ENCODE assay signal across 14 cellular contexts in the genomic region with DNA sequence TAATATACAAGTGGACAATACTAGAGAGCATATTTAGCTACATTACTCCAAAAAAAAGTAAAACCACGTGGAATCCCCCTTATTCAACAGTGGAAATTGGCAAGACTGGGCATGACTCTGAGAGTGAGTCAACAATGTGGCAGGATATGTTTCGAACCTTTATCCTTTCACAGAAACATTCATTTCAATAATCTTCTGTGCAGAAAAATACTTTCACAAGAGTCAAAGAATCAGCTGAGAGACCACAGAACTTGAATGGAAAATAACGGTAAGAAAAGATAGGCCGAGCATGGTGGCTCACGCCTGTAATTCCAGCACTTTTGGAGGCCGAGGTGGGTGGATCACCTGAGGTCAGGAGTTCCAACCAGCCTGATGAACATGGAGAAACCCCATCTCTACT. TPM values are rescaled to one million over a fixed set of nuclear protein-coding genes. Genes with fewer than 3 reads are reported as not detected.
DNase-seq lines count a peak whose midpoint lies in the region; ATAC-seq and TF ChIP-seq lines count a peak whose summit lies in the region.
"Had no signal": no experiment of that assay in that cellular context is flagged by ENCODE, and none has a peak within 500 bp of the region (broad histone marks: within the 10 kb centered on the region; RNA-seq: fewer than 3 reads in every experiment).

No MANE protein-coding gene starts in this region.

- no peak for TF ChIP-seq POLR2A in uterus (IDR thresholded peaks at IDR 0.05)

- H3K4me1 ChIP-seq in uterus = no peaks in the 10 kb centered on the region
- H3K4me1 ChIP-seq in CD8-positive, alpha-beta T cell (ENCODE audit: insufficient read depth, low read length) = no peaks in the 10 kb centered on the region
- H3K4me1 ChIP-seq: prostate gland, testis had no signal

- H3K36me3 Mint-ChIP-seq in T-helper 2 cell treated with Interferon-gamma antibody and Interleukin-4, amounts not matched to agents 5 μg/mL and 100 μg/mL, for 36 hours (ENCODE audit: low read depth) = peaks cover 10% of the 10 kb centered on the region
- H3K36me3 Mint-ChIP-seq in CD8-positive, alpha-beta T cell = no peaks in the 10 kb centered on the region
- H3K36me3 Mint-ChIP-seq in effector memory CD8-positive, alpha-beta T cell (ENCODE audit: insufficient read depth) = peaks cover 2% of the 10 kb centered on the region

- CTCF ChIA-PET in GM10248 (lab: Yijun Ruan, JAX) = interaction anchor here (0.7 to 3.4 kb wide), 4 partner anchors 15 to 100 kb away, joined by 3 to 7 read pairs (median 3); no protein-coding TSS in a partner anchor
- CTCF ChIA-PET in CD8-positive, alpha-beta T cell (lab: Charles Lee) = no interaction called here

- TF ChIP-seq CTCF in AG10803 (conservative IDR thresholded peaks at IDR 0.05; ENCODE audit: low read length) = no peak
- TF ChIP-seq CTCF in GM10248 (IDR thresholded peaks at IDR 0.05; ENCODE audit: control extremely low read depth, extremely low read depth, low read depth, missing control alignments) = no peak
- no peak for TF ChIP-seq CTCF in fibroblast of mammary gland (conservative IDR thresholded peaks at IDR 0.05; ENCODE audit: control insufficient read depth, insufficient read depth, low read depth, low read length)
- TF ChIP-seq CTCF in uterus (IDR thresholded peaks at IDR 0.05) = no peak
- no peak for TF ChIP-seq CTCF in CD8-positive, alpha-beta T cell (IDR thresholded peaks at IDR 0.05)

- DNase-seq in AG10803 (ENCODE audit: low read depth) (peak; percentile 25), GM10248 (ENCODE audit: extremely low spot score) (peak; percentile 44), fibroblast of mammary gland (ENCODE audit: low read depth) (peak; percentile 49), activated gamma-delta T cell (lab: John Stamatoyannopoulos, UW) (no peak), uterus (no peak)
- peak; percentile 64 for DNase-seq in T-helper 2 cell treated with Interferon-gamma antibody and Interleukin-4, amounts not matched to agents 5 μg/mL and 100 μg/mL, for 36 hours (ENCODE audit: low spot score)
- no peak for DNase-seq in CD8-positive, alpha-beta T cell
- DNase-seq in effector memory CD8-positive, alpha-beta T cell = no peak
- DNase-seq: CD4-positive, alpha-beta T cell; mucosa of descending colon; NCI-H345; testis had no signal

- H3K4me3 ChIP-seq in AG10803 (ENCODE audit: low read length) (no peak overlapping the region), fibroblast of mammary gland (ENCODE audit: control insufficient read depth, low read depth, low read length) (no peak overlapping the region), uterus (no peak overlapping the region)
- H3K4me3 ChIP-seq in CD8-positive, alpha-beta T cell (ENCODE audit: low read depth, low read length) = no peak overlapping the region
- H3K4me3 ChIP-seq: mucosa of descending colon, prostate gland, testis had no signal

- H3K27ac Mint-ChIP-seq in T-helper 2 cell treated with Interferon-gamma antibody and Interleukin-4, amounts not matched to agents 5 μg/mL and 100 μg/mL, for 36 hours = peak overlapping the region; percentile 66
- no peak overlapping the region for H3K27ac Mint-ChIP-seq in CD8-positive, alpha-beta T cell
- no peak overlapping the region for H3K27ac Mint-ChIP-seq in effector memory CD8-positive, alpha-beta T cell
- H3K27ac Mint-ChIP-seq: CD4-positive, alpha-beta T cell had no signal

- POLR2A ChIA-PET in GM10248 (lab: Yijun Ruan, JAX) = no interaction called here
- POLR2A ChIA-PET in CD8-positive, alpha-beta T cell (lab: Charles Lee) = interaction anchor here (0.6 kb wide), 2 partner anchors 14 to 601 kb away, joined by 3 read pairs; no protein-coding TSS in a partner anchor

- peaks cover 10% of the 10 kb centered on the region for H3K27me3 Mint-ChIP-seq in T-helper 2 cell treated with Interferon-gamma antibody and Interleukin-4, amounts not matched to agents 5 μg/mL and 100 μg/mL, for 36 hours (ENCODE audit: low read depth)
- H3K27me3 Mint-ChIP-seq in CD8-positive, alpha-beta T cell (ENCODE audit: low read depth) = peaks cover 20% of the 10 kb centered on the region
- H3K27me3 Mint-ChIP-seq in effector memory CD8-positive, alpha-beta T cell = peaks cover 14 to 20% of the 10 kb centered on the region in 2 donors

- no peak overlapping the region for H3K4me3 Mint-ChIP-seq in T-helper 2 cell treated with Interferon-gamma antibody and Interleukin-4, amounts not matched to agents 5 μg/mL and 100 μg/mL, for 36 hours
- H3K4me3 Mint-ChIP-seq in CD8-positive, alpha-beta T cell = no peak overlapping the region
- no peak overlapping the region for H3K4me3 Mint-ChIP-seq in effector memory CD8-positive, alpha-beta T cell
- H3K4me3 Mint-ChIP-seq: CD4-positive, alpha-beta T cell had no signal

- peaks cover 29% of the 10 kb centered on the region for H3K9me3 Mint-ChIP-seq in T-helper 2 cell treated with Interferon-gamma antibody and Interleukin-4, amounts not matched to agents 5 μg/mL and 100 μg/mL, for 36 hours
- H3K9me3 Mint-ChIP-seq in CD8-positive, alpha-beta T cell = peaks cover 13% of the 10 kb centered on the region
- H3K9me3 Mint-ChIP-seq in effector memory CD8-positive, alpha-beta T cell = no peaks in the 10 kb centered on the region

- intact Hi-C loops in uterus (cut with DNase I; ENCODE audit: low total_unique reads) = no loop called here
- intact Hi-C loops in CD8-positive, alpha-beta T cell (cut with DNase I, micrococcal nuclease) = no loop called here

- H3K9me3 ChIP-seq in uterus = no peaks in the 10 kb centered on the region
- H3K9me3 ChIP-seq in CD8-positive, alpha-beta T cell (ENCODE audit: low read length) = no peaks in the 10 kb centered on the region
- H3K9me3 ChIP-seq: mucosa of descending colon, prostate gland, testis had no signal

- H3K36me3 ChIP-seq in uterus = no peaks in the 10 kb centered on the region
- no peaks in the 10 kb centered on the region for H3K36me3 ChIP-seq in CD8-positive, alpha-beta T cell (ENCODE audit: insufficient read depth, low read length)
- H3K36me3 ChIP-seq: prostate gland had no signal

- H3K27me3 ChIP-seq in uterus = no peaks in the 10 kb centered on the region
- no peaks in the 10 kb centered on the region for H3K27me3 ChIP-seq in CD8-positive, alpha-beta T cell (ENCODE audit: insufficient read depth, low read length)
- H3K27me3 ChIP-seq: testis had no signal

- no peak for ATAC-seq in CD8-positive, alpha-beta T cell
- no peak for ATAC-seq in effector memory CD8-positive, alpha-beta T cell (replicated peaks)
- ATAC-seq: mucosa of descending colon had no signal

- H3K27ac ChIP-seq in uterus = no peak overlapping the region
- H3K27ac ChIP-seq in CD8-positive, alpha-beta T cell (ENCODE audit: low read depth, low read length) = no peak overlapping the region
- H3K27ac ChIP-seq: prostate gland, testis had no signal

- H3K4me1 Mint-ChIP-seq in T-helper 2 cell treated with Interferon-gamma antibody and Interleukin-4, amounts not matched to agents 5 μg/mL and 100 μg/mL, for 36 hours (ENCODE audit: low read depth) = peaks cover 19% of the 10 kb centered on the region
- no peaks in the 10 kb centered on the region for H3K4me1 Mint-ChIP-seq in CD8-positive, alpha-beta T cell (ENCODE audit: low read depth)
- H3K4me1 Mint-ChIP-seq in effector memory CD8-positive, alpha-beta T cell (ENCODE audit: low read depth in 2 of 2) = peaks cover 2 to 10% of the 10 kb centered on the region in 2 donors

RNA-seq across cellular contexts. Expression of gene CD70, which starts 25.1 kb away (rescaled TPM):
- total RNA-seq in uterus = 1 to 10 TPM in 1 of 4 donors, not detected in 3; 1.2 TPM
- 1 to 10 TPM; 1.7 to 1.9 TPM for total RNA-seq in CD8-positive, alpha-beta T cell
- total RNA-seq: CD4-positive, alpha-beta T cell; fibroblast of lung; prostate gland had no signal

RNA-seq across cellular contexts. Expression of gene TNFSF14, which starts 53.9 kb away (rescaled TPM):
- 1 to 10 TPM in 1 of 4 donors, under 1 TPM in 2, not detected in 1; 0.28 to 3.1 (median 0.59) TPM for total RNA-seq in uterus
- total RNA-seq in CD8-positive, alpha-beta T cell = 1 to 10 TPM; 6.9 TPM
- total RNA-seq: fibroblast of lung had no signal

Comparison
In these comparisons a context has a peak if more than half of its experiments do, and no peak if none do; other contexts are left out.
1. DNase-seq: peak in AG10803 (single experiment), GM10248 (single experiment), T-helper 2 cell treated with Interferon-gamma antibody and Interleukin-4, amounts not matched to agents 5 μg/mL and 100 μg/mL, for 36 hours (single experiment) and fibroblast of mammary gland (single experiment); none in activated gamma-delta T cell (single experiment), uterus (0 of 2), CD8-positive, alpha-beta T cell (0 of 7) and effector memory CD8-positive, alpha-beta T cell (0 of 3).